19 cellular contexts compared by ENCODE assay signal in the genomic region with DNA sequence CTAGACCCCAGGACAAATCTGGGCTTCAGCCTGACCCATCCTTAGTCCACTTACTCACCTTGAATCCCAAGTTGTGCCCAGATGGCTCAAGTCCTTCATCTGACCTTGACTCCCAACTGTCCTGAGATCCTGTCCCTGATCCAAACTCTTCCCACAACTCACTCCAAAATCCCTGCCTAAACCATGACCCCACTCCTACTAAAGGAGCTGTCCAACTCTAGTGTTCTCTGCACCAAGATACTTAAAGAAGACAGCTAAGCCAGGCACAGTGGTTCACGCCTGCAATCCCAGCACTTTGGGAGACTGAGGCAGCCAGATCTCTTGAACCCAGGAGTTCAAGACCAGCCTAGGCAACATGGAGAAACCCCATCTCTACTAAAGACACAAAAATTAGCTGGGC. TPM values are rescaled to one million over a fixed set of nuclear protein-coding genes. Genes with fewer than 3 reads are reported as not detected.
A peak's percentile ranks its signal among the peaks of the same experiment; 100 is the strongest.
DNase-seq lines count a peak whose midpoint lies in the region; ATAC-seq and TF ChIP-seq lines count a peak whose summit lies in the region.
"Had no signal": no experiment of that assay in that cellular context is flagged by ENCODE, and none has a peak within 500 bp of the region (broad histone marks: within the 10 kb centered on the region; RNA-seq: fewer than 3 reads in every experiment).

No MANE protein-coding gene starts in this region.

- H3K4me3 ChIP-seq in OCI-LY3 (ENCODE audit: low read length) (peak overlapping the region; percentile 79), prostate gland (no peak overlapping the region)
- H3K4me3 ChIP-seq: mucosa of descending colon, PC-9, skin epidermis had no signal

- no peaks in the 10 kb centered on the region for H3K27me3 Mint-ChIP-seq in stimulated activated naive CD8-positive, alpha-beta T cell treated with anti-CD3 and anti-CD28 coated beads, Interleukin-15, Interleukin-2, amounts not matched to agents 100 ng/mL and 50 ng/mL, for 24 hours
- no peaks in the 10 kb centered on the region for H3K27me3 Mint-ChIP-seq in activated naive CD8-positive, alpha-beta T cell treated with anti-CD3 and anti-CD28 coated beads, Interleukin-2, amount 50 U/mL, for 24 hours
- H3K27me3 Mint-ChIP-seq in stimulated activated naive CD8-positive, alpha-beta T cell treated with anti-CD3 and anti-CD28 coated beads, Interleukin-15, amount 100 ng/mL, for 72 hours = no peaks in the 10 kb centered on the region

- intact Hi-C loops in prostate gland (cut with DNase I) = no loop called here

- peaks cover 78% of the 10 kb centered on the region for H3K36me3 ChIP-seq in OCI-LY3 (replicated peaks; ENCODE audit: low read depth, low read length)
- H3K36me3 ChIP-seq in prostate gland = no peaks in the 10 kb centered on the region

- H3K9me3 Mint-ChIP-seq in stimulated activated naive CD8-positive, alpha-beta T cell treated with anti-CD3 and anti-CD28 coated beads, Interleukin-15, Interleukin-2, amounts not matched to agents 100 ng/mL and 50 ng/mL, for 24 hours = no peaks in the 10 kb centered on the region
- no peaks in the 10 kb centered on the region for H3K9me3 Mint-ChIP-seq in activated naive CD8-positive, alpha-beta T cell treated with anti-CD3 and anti-CD28 coated beads, Interleukin-2, amount 50 U/mL, for 24 hours
- no peaks in the 10 kb centered on the region for H3K9me3 Mint-ChIP-seq in stimulated activated naive CD8-positive, alpha-beta T cell treated with anti-CD3 and anti-CD28 coated beads, Interleukin-15, amount 100 ng/mL, for 72 hours

- H3K27ac Mint-ChIP-seq in stimulated activated naive CD8-positive, alpha-beta T cell treated with anti-CD3 and anti-CD28 coated beads, Interleukin-15, Interleukin-2, amounts not matched to agents 100 ng/mL and 50 ng/mL, for 24 hours = peak overlapping the region; percentile 98
- peak overlapping the region; percentile 97 for H3K27ac Mint-ChIP-seq in activated naive CD8-positive, alpha-beta T cell treated with anti-CD3 and anti-CD28 coated beads, Interleukin-2, amount 50 U/mL, for 24 hours
- H3K27ac Mint-ChIP-seq in stimulated activated naive CD8-positive, alpha-beta T cell treated with anti-CD3 and anti-CD28 coated beads, Interleukin-15, amount 100 ng/mL, for 72 hours = peak overlapping the region; percentile 7 to 98

- H3K27me3 ChIP-seq in OCI-LY3 (ENCODE audit: low read depth, low read length) (no peaks in the 10 kb centered on the region), prostate gland (replicated peaks; ENCODE audit: insufficient read depth) (no peaks in the 10 kb centered on the region)

- peaks cover 91% of the 10 kb centered on the region for H3K4me1 Mint-ChIP-seq in stimulated activated naive CD8-positive, alpha-beta T cell treated with anti-CD3 and anti-CD28 coated beads, Interleukin-15, Interleukin-2, amounts not matched to agents 100 ng/mL and 50 ng/mL, for 24 hours (ENCODE audit: low read depth)
- H3K4me1 Mint-ChIP-seq in activated naive CD8-positive, alpha-beta T cell treated with anti-CD3 and anti-CD28 coated beads, Interleukin-2, amount 50 U/mL, for 24 hours = peaks cover 92% of the 10 kb centered on the region
- H3K4me1 Mint-ChIP-seq in stimulated activated naive CD8-positive, alpha-beta T cell treated with anti-CD3 and anti-CD28 coated beads, Interleukin-15, amount 100 ng/mL, for 72 hours = peaks cover 90% of the 10 kb centered on the region

- H3K9me3 ChIP-seq in OCI-LY3 (ENCODE audit: insufficient read depth, low read length) (peaks cover 8% of the 10 kb centered on the region; the same call in 1 of the 2 replicates), prostate gland (no peaks in the 10 kb centered on the region)
- H3K9me3 ChIP-seq: mucosa of descending colon had no signal

- H3K4me3 Mint-ChIP-seq in stimulated activated naive CD8-positive, alpha-beta T cell treated with anti-CD3 and anti-CD28 coated beads, Interleukin-15, Interleukin-2, amounts not matched to agents 100 ng/mL and 50 ng/mL, for 24 hours = peak overlapping the region; percentile 86
- peak overlapping the region; percentile 83 for H3K4me3 Mint-ChIP-seq in activated naive CD8-positive, alpha-beta T cell treated with anti-CD3 and anti-CD28 coated beads, Interleukin-2, amount 50 U/mL, for 24 hours
- peak overlapping the region; percentile 83 to 92 for H3K4me3 Mint-ChIP-seq in stimulated activated naive CD8-positive, alpha-beta T cell treated with anti-CD3 and anti-CD28 coated beads, Interleukin-15, amount 100 ng/mL, for 72 hours

- whole genome bisulfite sequencing in prostate gland = 94% methylated on average over 1 of the region's 1 CpG

- peak overlapping the region; percentile 96 for H3K27ac ChIP-seq in OCI-LY3 (ENCODE audit: low read length)
- H3K27ac ChIP-seq in prostate gland = no peak overlapping the region
- H3K27ac ChIP-seq: parathyroid adenoma, PC-9 had no signal

- H3K4me2 ChIP-seq in OCI-LY3 (ENCODE audit: low read length) = peak overlapping the region; percentile 91
- H3K4me2 ChIP-seq: PC-9 had no signal

- peak overlapping the region; percentile 94 for H3K9ac ChIP-seq in OCI-LY3 (ENCODE audit: low read length)
- H3K9ac ChIP-seq: parathyroid adenoma had no signal

- H3K4me1 ChIP-seq in OCI-LY3 (ENCODE audit: low read length) (peaks cover 87% of the 10 kb centered on the region), prostate gland (replicated peaks) (no peaks in the 10 kb centered on the region)
- H3K4me1 ChIP-seq: parathyroid adenoma had no signal

- H3K36me3 Mint-ChIP-seq in stimulated activated naive CD8-positive, alpha-beta T cell treated with anti-CD3 and anti-CD28 coated beads, Interleukin-15, Interleukin-2, amounts not matched to agents 100 ng/mL and 50 ng/mL, for 24 hours (ENCODE audit: low read depth) = peaks cover 37% of the 10 kb centered on the region
- H3K36me3 Mint-ChIP-seq in activated naive CD8-positive, alpha-beta T cell treated with anti-CD3 and anti-CD28 coated beads, Interleukin-2, amount 50 U/mL, for 24 hours (ENCODE audit: low read depth) = peaks cover 40% of the 10 kb centered on the region

- TF ChIP-seq POLR2A in prostate gland (IDR thresholded peaks at IDR 0.05) = no peak

- no peak for TF ChIP-seq CTCF in OCI-LY3 (IDR thresholded peaks at IDR 0.05; ENCODE audit: low read depth, low read length)
- TF ChIP-seq CTCF in prostate gland (IDR thresholded peaks at IDR 0.05) = no peak

- H3K79me2 ChIP-seq in OCI-LY3 (ENCODE audit: low read length) = peaks cover 97% of the 10 kb centered on the region
- H3K79me2 ChIP-seq: parathyroid adenoma had no signal

- peaks cover 4% of the 10 kb centered on the region; the same call in 1 of the 2 replicates for H4K20me1 ChIP-seq in OCI-LY3 (ENCODE audit: insufficient read depth, low read length)

- no peak overlapping the region for H2AFZ ChIP-seq in OCI-LY3 (ENCODE audit: low read depth, low read length)
- H2AFZ ChIP-seq: parathyroid adenoma, PC-9 had no signal

- no peak for ATAC-seq in stimulated activated naive CD8-positive, alpha-beta T cell treated with anti-CD3 and anti-CD28 coated beads, Interleukin-15, Interleukin-2, amounts not matched to agents 100 U/mL and 50 U/mL, for 24 hours
- no peak for ATAC-seq in activated naive CD8-positive, alpha-beta T cell treated with anti-CD3 and anti-CD28 coated beads, Interleukin-2, amount 50 U/mL, for 24 hours
- ATAC-seq in stimulated activated naive CD8-positive, alpha-beta T cell treated with anti-CD3 and anti-CD28 coated beads, Interleukin-15, amount 100 ng/mL, for 72 hours = no peak
- ATAC-seq in GM21737 (IDR thresholded peaks at IDR 0.05; ENCODE audit: unreplicated experiment) (no peak), GM18517 (IDR thresholded peaks at IDR 0.05; ENCODE audit: unreplicated experiment) (no peak)
- ATAC-seq: left lobe of liver had no signal

- no peak for DNase-seq in stimulated activated naive CD8-positive, alpha-beta T cell treated with anti-CD3 and anti-CD28 coated beads, Interleukin-15, Interleukin-2, amounts not matched to agents 100 U/mL and 50 U/mL, for 24 hours
- DNase-seq in activated naive CD8-positive, alpha-beta T cell treated with anti-CD3 and anti-CD28 coated beads, Interleukin-2, amount 50 U/mL, for 24 hours = no peak
- DNase-seq in stimulated activated naive CD8-positive, alpha-beta T cell treated with anti-CD3 and anti-CD28 coated beads, Interleukin-15, amount 100 ng/mL, for 72 hours = no peak
- DNase-seq in prostate gland (ENCODE audit: low spot score) = no peak
- DNase-seq: activated CD8-positive, alpha-beta memory T cell treated with anti-CD3 and anti-CD28 coated beads, Interleukin-2, amount 50 U/mL, for 4 hours; AML-193; aorta; mucosa of descending colon; NCI-H2029; NCI-H510A; PC-9; trophoblast cell had no signal

RNA-seq across cellular contexts. Expression of gene POU2F2, which starts 8.5 kb away (rescaled TPM):
- total RNA-seq in prostate gland = 10 to 100 TPM in 1 of 2 donors, 1 to 10 TPM in 1; 3.4 to 17.4 TPM

RNA-seq across cellular contexts. Expression of gene ZNF574, which starts 47.8 kb away (rescaled TPM):
- total RNA-seq in prostate gland = 10 to 100 TPM; 24.4 to 44.1 TPM

RNA-seq across cellular contexts. Expression of gene GRIK5, which starts 53.8 kb away (rescaled TPM):
- total RNA-seq in prostate gland = 10 to 100 TPM in 1 of 2 donors, 1 to 10 TPM in 1; 1.3 to 25.2 TPM
